In the genomic region with DNA sequence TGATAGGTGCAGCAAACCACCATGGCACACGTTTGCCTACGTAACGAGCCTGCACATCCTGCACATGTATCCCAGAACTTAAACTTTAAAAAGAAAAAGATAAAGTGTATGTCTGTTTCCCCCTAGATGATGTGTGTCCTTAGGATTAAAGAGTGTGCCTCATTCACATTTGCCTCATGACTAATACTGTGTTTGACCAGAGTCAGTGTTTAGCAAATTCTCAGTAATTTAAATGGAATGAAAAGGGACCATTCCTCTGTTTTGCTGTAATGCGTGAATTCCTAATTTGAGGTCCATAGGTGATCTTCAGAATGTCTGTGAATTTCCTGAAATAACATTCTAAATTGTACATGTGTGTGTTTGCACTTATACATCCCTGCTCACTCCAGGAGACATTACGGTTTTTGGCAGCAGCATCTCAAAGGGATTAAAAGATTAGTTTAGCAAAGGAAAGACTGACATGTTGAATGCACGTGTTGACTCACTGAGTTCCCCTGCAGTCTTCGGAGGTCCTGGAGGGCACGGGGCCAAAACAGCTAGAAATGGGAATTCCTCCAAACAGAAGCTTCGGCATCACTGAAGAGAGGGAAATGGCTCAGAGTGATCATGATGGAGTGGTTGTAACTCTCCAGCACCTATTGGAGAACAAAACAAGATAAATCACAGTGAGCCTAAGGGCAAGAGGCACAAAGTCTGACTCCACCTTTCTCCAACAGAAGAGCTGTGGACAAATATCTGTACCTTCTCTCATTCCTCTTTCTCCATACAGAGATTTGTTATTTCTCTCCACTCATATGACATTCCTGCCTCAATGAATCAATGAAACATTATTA, we compare ENCODE assay signal across 31 cellular contexts. TPM values are rescaled to one million over a fixed set of nuclear protein-coding genes. Genes with fewer than 3 reads are reported as not detected.
DNase-seq lines count a peak whose midpoint lies in the region; ATAC-seq, FAIRE-seq and TF ChIP-seq lines count a peak whose summit lies in the region.
"Had no signal": no experiment of that assay in that cellular context is flagged by ENCODE, and none has a peak within 500 bp of the region (broad histone marks: within the 10 kb centered on the region; RNA-seq: fewer than 3 reads in every experiment).

No MANE protein-coding gene starts in this region.

- H3K36me3 ChIP-seq in mesenchymal stem cell (ENCODE audit: control insufficient read depth in 1 of 2, insufficient read depth in 2 of 2, low read depth in 1 of 2, low read length in 2 of 2) = no peaks in the 10 kb centered on the region
- H3K36me3 ChIP-seq: right lobe of liver, transverse colon had no signal

- no peak overlapping the region for H2BK12ac ChIP-seq in mesenchymal stem cell (ENCODE audit: low read length in 2 of 2)

- peak; percentile 62 for FAIRE-seq in urothelium cell line (lab: Jason Lieb, UNC)
- FAIRE-seq: endothelial cell of umbilical vein, GM12878 had no signal

- no peak overlapping the region for H3K27ac ChIP-seq in mesenchymal stem cell (ENCODE audit: low read length, poor library complexity, severe bottlenecking)
- H3K27ac ChIP-seq: 22Rv1, dorsolateral prefrontal cortex, parathyroid adenoma, right lobe of liver, transverse colon had no signal

- intact Hi-C loops in activated CD4-positive, alpha-beta T cell treated with anti-CD3 and anti-CD28 coated beads, Interleukin-2, amount 10 ng/mL, durations not matched to agents 24 days and 14 days (cut with micrococcal nuclease) = no loop called here
- intact Hi-C loops in lower leg skin (cut with DNase I; ENCODE audit: low total_unique reads) = no loop called here

- no peak overlapping the region for H3K9ac ChIP-seq in mesenchymal stem cell (ENCODE audit: low read length)
- H3K9ac ChIP-seq: parathyroid adenoma had no signal

- H3K4me1 ChIP-seq in mesenchymal stem cell (ENCODE audit: control insufficient read depth, insufficient read depth, low read depth, low read length) = no peaks in the 10 kb centered on the region
- H3K4me1 ChIP-seq: parathyroid adenoma, right lobe of liver, transverse colon had no signal

- peaks cover 27% of the 10 kb centered on the region for H3K9me3 ChIP-seq in mesenchymal stem cell (ENCODE audit: control insufficient read depth, low read length)
- H3K9me3 ChIP-seq in T-helper 17 cell (ENCODE audit: control insufficient read depth, low read length, poor library complexity, severe bottlenecking) = no peaks in the 10 kb centered on the region
- H3K9me3 ChIP-seq: right lobe of liver, transverse colon had no signal

- no peak for TF ChIP-seq CTCF in lower leg skin (IDR thresholded peaks at IDR 0.05)

- no peaks in the 10 kb centered on the region for H3K4me1 Mint-ChIP-seq in activated CD4-positive, alpha-beta T cell treated with anti-CD3 and anti-CD28 coated beads, Interleukin-2, amount 10 ng/mL, durations not matched to agents 24 days and 14 days
- no peaks in the 10 kb centered on the region for H3K4me1 Mint-ChIP-seq in T-helper 17 cell
- H3K4me1 Mint-ChIP-seq: activated T-helper 17 cell treated with anti-CD3 and anti-CD28 coated beads, Interleukin-2, amount 50 U/mL, for 72 hours; CD8-positive, alpha-beta memory T cell; central memory CD8-positive, alpha-beta T cell; neural crest cell had no signal

- H2BK5ac ChIP-seq in mesenchymal stem cell (ENCODE audit: low read depth, low read length, poor library complexity, severe bottlenecking) = no peak overlapping the region

- no peak overlapping the region for H4K8ac ChIP-seq in mesenchymal stem cell (ENCODE audit: low read length)

- H3K18ac ChIP-seq in mesenchymal stem cell (ENCODE audit: low read depth in 1 of 2, low read length in 2 of 2) = no peak overlapping the region

- no peak overlapping the region for H2BK120ac ChIP-seq in mesenchymal stem cell (ENCODE audit: low read depth, low read length)

- H2AFZ ChIP-seq in mesenchymal stem cell (ENCODE audit: low read depth, low read length) = no peak overlapping the region
- H2AFZ ChIP-seq: parathyroid adenoma had no signal

- TF ChIP-seq POLR2A in lower leg skin (IDR thresholded peaks at IDR 0.05) = no peak

- H3K27me3 ChIP-seq in mesenchymal stem cell (ENCODE audit: control insufficient read depth in 1 of 2, insufficient read depth in 1 of 2, low read length in 2 of 2) = no peaks in the 10 kb centered on the region
- H3K27me3 ChIP-seq: right lobe of liver, transverse colon had no signal

- no peak overlapping the region for H3K14ac ChIP-seq in mesenchymal stem cell (ENCODE audit: low read length in 2 of 2)

- H3K4me3 Mint-ChIP-seq in activated CD4-positive, alpha-beta T cell treated with anti-CD3 and anti-CD28 coated beads, Interleukin-2, amount 10 ng/mL, durations not matched to agents 24 days and 14 days = no peak overlapping the region
- no peak overlapping the region for H3K4me3 Mint-ChIP-seq in T-helper 17 cell
- H3K4me3 Mint-ChIP-seq: activated T-helper 17 cell treated with anti-CD3 and anti-CD28 coated beads, Interleukin-2, amount 50 U/mL, for 72 hours; CD8-positive, alpha-beta memory T cell; central memory CD8-positive, alpha-beta T cell; neural crest cell; WTC11 had no signal

- 72% methylated on average over 5 of the region's 9 CpGs for WGBS in mesenchymal stem cell
- 42 to 51% methylated on average over 9 of the region's 9 CpGs for WGBS in lower leg skin, 2 donors

- H3K4me3 ChIP-seq in mesenchymal stem cell (ENCODE audit: insufficient read depth in 1 of 2, low read depth in 1 of 2, low read length in 2 of 2) = no peak overlapping the region
- H3K4me3 ChIP-seq in lower leg skin (ENCODE audit: low read depth, poor library complexity, severe bottlenecking) = no peak overlapping the region
- H3K4me3 ChIP-seq: dorsolateral prefrontal cortex, GM12878, right lobe of liver, transverse colon had no signal

- H2BK15ac ChIP-seq in mesenchymal stem cell (ENCODE audit: low read depth, poor library complexity, severe bottlenecking) = no peak overlapping the region

- no peak overlapping the region for H3K4me2 ChIP-seq in mesenchymal stem cell (ENCODE audit: low read length, poor library complexity, severe bottlenecking)

- peak; percentile 42 for DNase-seq in activated CD4-positive, alpha-beta T cell treated with anti-CD3 and anti-CD28 coated beads, Interleukin-2, amount 10 ng/mL, durations not matched to agents 24 days and 14 days
- DNase-seq in activated CD4-positive, alpha-beta T cell treated with anti-CD3 and anti-CD28 coated beads, Interleukin-2, amount 50 U/mL, for 48 hours = no peak
- DNase-seq in NCI-H524 treated with DMSO at 0.1 percent for 48 hours (lab: John Stamatoyannopoulos, UW) (peak; percentile 53), astrocyte of the hippocampus (ENCODE audit: low read depth, low spot score) (peak; percentile 88), urothelium cell line (ENCODE audit: low spot score) (peak; percentile 40), mesenchymal stem cell (no peak), T-helper 17 cell (no peak), lower leg skin (ENCODE audit: low spot score in 2 of 2) (no peak)
- DNase-seq: activated CD8-positive, alpha-beta memory T cell treated with anti-CD3 and anti-CD28 coated beads, Interleukin-2, amount 50 U/mL, for 4 hours; AML-193; aorta; CD8-positive, alpha-beta memory T cell; dorsolateral prefrontal cortex; HCEC 1CT; kidney glomerular epithelial cell; NCI-H1436 treated with DMSO at 0.1 percent for 48 hours; NCI-H526; right lobe of liver; T-helper 9 cell; transverse colon had no signal

- no peak overlapping the region for H3K4ac ChIP-seq in mesenchymal stem cell (ENCODE audit: low read depth in 1 of 2, low read length in 2 of 2)

- H3K9me3 Mint-ChIP-seq in activated CD4-positive, alpha-beta T cell treated with anti-CD3 and anti-CD28 coated beads, Interleukin-2, amount 10 ng/mL, durations not matched to agents 24 days and 14 days = peaks cover 17% of the 10 kb centered on the region

- H4K91ac ChIP-seq in mesenchymal stem cell (ENCODE audit: low read length) = no peak overlapping the region

- no peak overlapping the region for H3K23ac ChIP-seq in mesenchymal stem cell (ENCODE audit: low read length in 2 of 2)

- no peaks in the 10 kb centered on the region for H3K27me3 Mint-ChIP-seq in activated CD4-positive, alpha-beta T cell treated with anti-CD3 and anti-CD28 coated beads, Interleukin-2, amount 10 ng/mL, durations not matched to agents 24 days and 14 days
- peaks cover 5% of the 10 kb centered on the region for H3K27me3 Mint-ChIP-seq in T-helper 17 cell

- H3K27ac Mint-ChIP-seq in activated CD4-positive, alpha-beta T cell treated with anti-CD3 and anti-CD28 coated beads, Interleukin-2, amount 10 ng/mL, durations not matched to agents 24 days and 14 days = no peak overlapping the region
- no peak overlapping the region for H3K27ac Mint-ChIP-seq in T-helper 17 cell
- H3K27ac Mint-ChIP-seq: activated naive CD4-positive, alpha-beta T cell treated with anti-CD3 and anti-CD28 coated beads, Interleukin-2, amount 50 U/mL, for 72 hours; activated T-helper 17 cell treated with anti-CD3 and anti-CD28 coated beads, Interleukin-2, amount 50 U/mL, for 72 hours; CD8-positive, alpha-beta memory T cell; WTC11 had no signal

- no peak for ATAC-seq in T-helper 17 cell
- ATAC-seq: activated naive CD4-positive, alpha-beta T cell treated with anti-CD3 and anti-CD28 coated beads, Interleukin-2, amount 50 U/mL, for 72 hours; activated T-helper 17 cell treated with anti-CD3 and anti-CD28 coated beads, Interleukin-2, amount 50 U/mL, for 72 hours; GM12878; right lobe of liver; Right ventricle myocardium inferior; WTC11 had no signal

- H3K36me3 Mint-ChIP-seq in activated CD4-positive, alpha-beta T cell treated with anti-CD3 and anti-CD28 coated beads, Interleukin-2, amount 10 ng/mL, durations not matched to agents 24 days and 14 days (ENCODE audit: low read depth) = no peaks in the 10 kb centered on the region
- no peaks in the 10 kb centered on the region for H3K36me3 Mint-ChIP-seq in T-helper 17 cell (ENCODE audit: low read depth)
- H3K36me3 Mint-ChIP-seq: CD8-positive, alpha-beta memory T cell had no signal

- no peak overlapping the region for H2AK5ac ChIP-seq in mesenchymal stem cell (ENCODE audit: low read length, severe bottlenecking)

- H3K79me1 ChIP-seq in mesenchymal stem cell (replicated peaks; ENCODE audit: low read length, poor library complexity, severe bottlenecking) = no peaks in the 10 kb centered on the region

RNA-seq across cellular contexts. Expression of a gene that starts 19.1 kb away (rescaled TPM):
- total RNA-seq in activated CD4-positive, alpha-beta T cell treated with anti-CD3 and anti-CD28 coated beads, Interleukin-2, amount 10 ng/mL, durations not matched to agents 24 days and 14 days = 10.2 and 10.9 TPM in 2 replicates
- 0.15 TPM for polyA plus RNA-seq in mesenchymal stem cell (2013, experiment 1 of 2)
- 0.12 TPM for polyA plus RNA-seq in mesenchymal stem cell (2013, experiment 2 of 2)
- total RNA-seq in T-helper 17 cell = under 1 TPM in 1 of 2 donors, not detected in 1; 0.10 TPM
- under 1 TPM; 0.42 to 0.83 (median 0.64) TPM for total RNA-seq in lower leg skin
- total RNA-seq: endothelial cell of umbilical vein, lung microvascular endothelial cell, right lobe of liver, Right ventricle myocardium inferior, transverse colon had no signal
- polyA plus RNA-seq: aorta, endothelial cell of umbilical vein had no signal

Comparison
In these comparisons a context has a peak if more than half of its experiments do, and no peak if none do; other contexts are left out.
1. DNase-seq: peak in activated CD4-positive, alpha-beta T cell treated with anti-CD3 and anti-CD28 coated beads, Interleukin-2, amount 10 ng/mL, durations not matched to agents 24 days and 14 days (single experiment), NCI-H524 treated with DMSO at 0.1 percent for 48 hours (single experiment), astrocyte of the hippocampus (single experiment) and urothelium cell line (single experiment); none in activated CD4-positive, alpha-beta T cell treated with anti-CD3 and anti-CD28 coated beads, Interleukin-2, amount 50 U/mL, for 48 hours (0 of 2), mesenchymal stem cell (single experiment), T-helper 17 cell (0 of 3) and lower leg skin (0 of 2).